In the genomic region with DNA sequence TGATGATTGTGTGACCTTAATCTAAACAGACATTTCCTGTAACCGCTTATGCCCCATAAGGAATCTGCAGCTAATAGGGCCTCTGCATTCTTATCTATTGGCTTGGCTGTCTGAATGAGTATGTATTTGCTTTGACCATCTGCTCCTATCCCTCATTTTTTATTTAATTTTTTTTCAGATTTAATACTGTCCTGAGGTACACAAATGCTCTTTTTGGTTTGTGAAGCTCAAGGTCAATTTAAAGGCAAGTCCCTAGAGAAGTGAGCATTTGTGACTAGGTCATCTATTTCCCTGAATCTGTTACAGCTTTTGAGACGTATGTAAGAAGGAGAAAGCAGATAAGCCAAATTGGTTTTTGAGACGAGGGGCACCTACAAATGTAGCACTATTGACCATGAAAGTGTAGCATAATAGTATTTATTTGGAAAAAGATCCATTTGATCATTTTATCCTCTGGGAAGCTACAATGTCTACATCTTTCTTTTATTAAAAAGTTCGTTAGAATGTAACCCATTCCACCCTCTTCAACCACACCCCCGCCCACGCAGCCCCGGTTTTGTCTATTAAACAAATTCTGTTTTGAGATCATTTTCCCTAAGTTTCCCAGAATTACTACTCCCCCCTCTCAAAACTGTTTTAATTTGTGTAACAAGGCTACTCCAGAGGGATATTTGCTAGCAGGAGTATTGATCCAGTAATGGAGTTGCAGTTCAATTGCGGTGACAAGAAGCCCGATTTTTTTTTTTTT, we compare ENCODE assay signal across 21 cellular contexts.
DNase-seq lines count a peak whose midpoint lies in the region; ATAC-seq, FAIRE-seq and TF ChIP-seq lines count a peak whose summit lies in the region.
"Had no signal": no experiment of that assay in that cellular context is flagged by ENCODE, and none has a peak within 500 bp of the region (broad histone marks: within the 10 kb centered on the region; RNA-seq: fewer than 3 reads in every experiment).

No MANE protein-coding gene starts in this region.

- CTCF ChIA-PET in activated CD4-positive, alpha-beta T cell treated with anti-CD3 and anti-CD28 coated beads for 36 hours (lab: Charles Lee): no interaction called here
- CTCF ChIA-PET in activated CD8-positive, alpha-beta T cell treated with anti-CD3 and anti-CD28 coated beads, Interleukin-2, amount 10 ng/mL, durations not matched to agents 7 days and 5 days (lab: Charles Lee): interaction anchor here (1.0 to 2.2 kb wide), 5 partner anchors 19 to 286 kb away, joined by 3 to 10 read pairs (median 5); no protein-coding TSS in a partner anchor

- H3K18ac ChIP-seq in mesenchymal stem cell (ENCODE audit: low read depth in 1 of 2, low read length in 2 of 2): no peak overlapping the region

- no peak overlapping the region for H4K91ac ChIP-seq in mesenchymal stem cell (ENCODE audit: low read length)

- H2BK15ac ChIP-seq in mesenchymal stem cell (ENCODE audit: low read depth, poor library complexity, severe bottlenecking): no peak overlapping the region

- H3K4me1 ChIP-seq in mesenchymal stem cell (ENCODE audit: control insufficient read depth, insufficient read depth, low read depth, low read length) (no peaks in the 10 kb centered on the region), left ventricle myocardium inferior (no peaks in the 10 kb centered on the region)
- H3K4me1 ChIP-seq: A549 had no signal

- H2AFZ ChIP-seq in mesenchymal stem cell (ENCODE audit: low read depth, low read length): no peak overlapping the region

- H4K8ac ChIP-seq in mesenchymal stem cell (ENCODE audit: low read length): no peak overlapping the region

- POLR2A ChIA-PET in activated CD4-positive, alpha-beta T cell treated with anti-CD3 and anti-CD28 coated beads for 36 hours (lab: Charles Lee): interaction anchor here (0.6 kb wide), 1 partner anchor 14 kb away, joined by 3 read pairs; no protein-coding TSS in a partner anchor
- POLR2A ChIA-PET in activated CD8-positive, alpha-beta T cell treated with anti-CD3 and anti-CD28 coated beads, Interleukin-2, amount 10 ng/mL, durations not matched to agents 7 days and 5 days (lab: Charles Lee): interaction anchor here (2.0 to 3.0 kb wide), 2 partner anchors 30 to 69 kb away, joined by 11 to 20 read pairs; partner anchors contain the start of gene HSPA13

- H3K27me3 ChIP-seq in mesenchymal stem cell (ENCODE audit: control insufficient read depth in 1 of 2, insufficient read depth in 1 of 2, low read length in 2 of 2): no peaks in the 10 kb centered on the region
- H3K27me3 ChIP-seq in left ventricle myocardium inferior (ENCODE audit: low read depth): no peaks in the 10 kb centered on the region
- H3K27me3 ChIP-seq: BLaER1 treated with 17β-estradiol and CSF1 and Interleukin-3, amounts not matched to agents 10 nM and 100 nM had no signal

- H3K79me1 ChIP-seq in mesenchymal stem cell (replicated peaks; ENCODE audit: low read length, poor library complexity, severe bottlenecking): no peaks in the 10 kb centered on the region

- H2BK5ac ChIP-seq in mesenchymal stem cell (ENCODE audit: low read depth, low read length, poor library complexity, severe bottlenecking): no peak overlapping the region

- H3K9ac ChIP-seq in mesenchymal stem cell (ENCODE audit: low read length): no peak overlapping the region
- H3K9ac ChIP-seq: BLaER1 treated with 17β-estradiol and CSF1 and Interleukin-3, amounts not matched to agents 10 nM and 100 nM had no signal

- no peak overlapping the region for H3K4me2 ChIP-seq in mesenchymal stem cell (ENCODE audit: low read length, poor library complexity, severe bottlenecking)
- H3K4me2 ChIP-seq: A549 had no signal

- intact Hi-C loops in activated CD4-positive, alpha-beta T cell treated with anti-CD3 and anti-CD28 coated beads for 36 hours (cut with DNase I, micrococcal nuclease): loop anchor here (2.0 kb wide), 4 partner anchors 29 to 285 kb away; no protein-coding TSS in a partner anchor
- intact Hi-C loops in left ventricle myocardium inferior (cut with micrococcal nuclease): no loop called here

- H3K4me3 ChIP-seq in mesenchymal stem cell (ENCODE audit: insufficient read depth in 1 of 2, low read depth in 1 of 2, low read length in 2 of 2) (no peak overlapping the region), left ventricle myocardium inferior (no peak overlapping the region)
- H3K4me3 ChIP-seq: A549; BLaER1 treated with 17β-estradiol and CSF1 and Interleukin-3, amounts not matched to agents 10 nM and 100 nM had no signal

- WGBS in mesenchymal stem cell: 96% methylated on average over 6 of the region's 9 CpGs

- H2AK5ac ChIP-seq in mesenchymal stem cell (ENCODE audit: low read length, severe bottlenecking): no peak overlapping the region

- H2BK120ac ChIP-seq in mesenchymal stem cell (ENCODE audit: low read depth, low read length): no peak overlapping the region

- H3K36me3 ChIP-seq in mesenchymal stem cell (ENCODE audit: control insufficient read depth in 1 of 2, insufficient read depth in 2 of 2, low read depth in 1 of 2, low read length in 2 of 2) (no peaks in the 10 kb centered on the region), left ventricle myocardium inferior (no peaks in the 10 kb centered on the region)
- H3K36me3 ChIP-seq: BLaER1 treated with 17β-estradiol and CSF1 and Interleukin-3, amounts not matched to agents 10 nM and 100 nM had no signal

- peak overlapping the region; percentile 58 for H3K27ac Mint-ChIP-seq in activated CD4-positive, alpha-beta T cell treated with anti-CD3 and anti-CD28 coated beads for 36 hours
- peak overlapping the region; percentile 1 for H3K27ac Mint-ChIP-seq in activated CD8-positive, alpha-beta T cell treated with anti-CD3 and anti-CD28 coated beads, Interleukin-2, amount 10 ng/mL, durations not matched to agents 7 days and 5 days
- H3K27ac Mint-ChIP-seq: endodermal cell had no signal

- no peak for TF ChIP-seq CTCF in left ventricle myocardium inferior (IDR thresholded peaks at IDR 0.05; ENCODE audit: borderline replicate concordance)

- H3K14ac ChIP-seq in mesenchymal stem cell (ENCODE audit: low read length in 2 of 2): no peak overlapping the region

- H3K27ac ChIP-seq in mesenchymal stem cell (ENCODE audit: low read length, poor library complexity, severe bottlenecking) (no peak overlapping the region), left ventricle myocardium inferior (replicated peaks) (no peak overlapping the region)
- H3K27ac ChIP-seq: A549; BLaER1 treated with 17β-estradiol and CSF1 and Interleukin-3, amounts not matched to agents 10 nM and 100 nM had no signal

- no peaks in the 10 kb centered on the region for H3K36me3 Mint-ChIP-seq in activated CD4-positive, alpha-beta T cell treated with anti-CD3 and anti-CD28 coated beads for 36 hours (ENCODE audit: low read depth)
- peaks cover 16% of the 10 kb centered on the region for H3K36me3 Mint-ChIP-seq in activated CD8-positive, alpha-beta T cell treated with anti-CD3 and anti-CD28 coated beads, Interleukin-2, amount 10 ng/mL, durations not matched to agents 7 days and 5 days (ENCODE audit: low read depth)

- H3K4me3 Mint-ChIP-seq in activated CD4-positive, alpha-beta T cell treated with anti-CD3 and anti-CD28 coated beads for 36 hours: no peak overlapping the region
- H3K4me3 Mint-ChIP-seq in activated CD8-positive, alpha-beta T cell treated with anti-CD3 and anti-CD28 coated beads, Interleukin-2, amount 10 ng/mL, durations not matched to agents 7 days and 5 days: no peak overlapping the region
- H3K4me3 Mint-ChIP-seq: endodermal cell had no signal

- H3K23ac ChIP-seq in mesenchymal stem cell (ENCODE audit: low read length in 2 of 2): no peak overlapping the region

- FAIRE-seq in GM19239 (lab: Jason Lieb, UNC): peak; percentile 23
- FAIRE-seq: A549 had no signal

- no peaks in the 10 kb centered on the region for H3K9me3 Mint-ChIP-seq in activated CD4-positive, alpha-beta T cell treated with anti-CD3 and anti-CD28 coated beads for 36 hours (ENCODE audit: low read depth)
- H3K9me3 Mint-ChIP-seq in activated CD8-positive, alpha-beta T cell treated with anti-CD3 and anti-CD28 coated beads, Interleukin-2, amount 10 ng/mL, durations not matched to agents 7 days and 5 days (ENCODE audit: insufficient read depth): peaks cover 4% of the 10 kb centered on the region
- H3K9me3 Mint-ChIP-seq: endodermal cell had no signal

- ATAC-seq in activated CD4-positive, alpha-beta T cell treated with anti-CD3 and anti-CD28 coated beads for 36 hours: no peak
- no peak for ATAC-seq in activated CD8-positive, alpha-beta T cell treated with anti-CD3 and anti-CD28 coated beads, Interleukin-2, amount 10 ng/mL, durations not matched to agents 7 days and 5 days
- ATAC-seq: A549; naive thymus-derived CD4-positive, alpha-beta T cell; Right ventricle myocardium inferior had no signal

- DNase-seq in activated CD4-positive, alpha-beta T cell treated with anti-CD3 and anti-CD28 coated beads for 36 hours: peak; percentile 36
- DNase-seq in activated CD4-positive, alpha-beta T cell treated with anti-CD3 and anti-CD28 coated beads, Interleukin-2, amount 50 U/mL, for 1 hour: no peak
- DNase-seq in GM19239 (ENCODE audit: insufficient read length, low spot score) (no peak), mesenchymal stem cell (peak; percentile 32), left ventricle myocardium inferior (no peak), medulla oblongata (ENCODE audit: extremely low spot score) (no peak), SKM-1 (lab: John Stamatoyannopoulos, UW; ENCODE audit: unreplicated experiment) (no peak)
- no peak for DNase-seq in activated CD8-positive, alpha-beta T cell treated with anti-CD3 and anti-CD28 coated beads, Interleukin-2, amount 10 ng/mL, durations not matched to agents 7 days and 5 days
- DNase-seq: activated CD4-positive, CD25-positive, alpha-beta regulatory T cell treated with anti-CD3 and anti-CD28 coated beads, Interleukin-2, amount 50 U/mL, for 72 hours; aorta; DMS153; endodermal cell; islet precursor cell; mammary epithelial cell; naive thymus-derived CD4-positive, alpha-beta T cell; NCI-H2107; NCI-H524; trophoblast cell had no signal

- H2BK12ac ChIP-seq in mesenchymal stem cell (ENCODE audit: low read length in 2 of 2): no peak overlapping the region

- H3K4me1 Mint-ChIP-seq in activated CD4-positive, alpha-beta T cell treated with anti-CD3 and anti-CD28 coated beads for 36 hours: peaks cover 37% of the 10 kb centered on the region
- H3K4me1 Mint-ChIP-seq in activated CD8-positive, alpha-beta T cell treated with anti-CD3 and anti-CD28 coated beads, Interleukin-2, amount 10 ng/mL, durations not matched to agents 7 days and 5 days (ENCODE audit: low read depth): peaks cover 57% of the 10 kb centered on the region

- H3K27me3 Mint-ChIP-seq in activated CD4-positive, alpha-beta T cell treated with anti-CD3 and anti-CD28 coated beads for 36 hours: no peaks in the 10 kb centered on the region
- no peaks in the 10 kb centered on the region for H3K27me3 Mint-ChIP-seq in activated CD8-positive, alpha-beta T cell treated with anti-CD3 and anti-CD28 coated beads, Interleukin-2, amount 10 ng/mL, durations not matched to agents 7 days and 5 days (ENCODE audit: low read depth)
- H3K27me3 Mint-ChIP-seq: naive thymus-derived CD4-positive, alpha-beta T cell had no signal

- no peaks in the 10 kb centered on the region for H3K9me3 ChIP-seq in mesenchymal stem cell (ENCODE audit: control insufficient read depth, low read length)
- H3K9me3 ChIP-seq in left ventricle myocardium inferior (replicated peaks): no peaks in the 10 kb centered on the region
- H3K9me3 ChIP-seq: A549; BLaER1 treated with 17β-estradiol and CSF1 and Interleukin-3, amounts not matched to agents 10 nM and 100 nM had no signal

- no peak overlapping the region for H3K4ac ChIP-seq in mesenchymal stem cell (ENCODE audit: low read depth in 1 of 2, low read length in 2 of 2)

Comparison
In these comparisons a context has a peak if more than half of its experiments do, and no peak if none do; other contexts are left out.
1. DNase-seq: peak in activated CD4-positive, alpha-beta T cell treated with anti-CD3 and anti-CD28 coated beads for 36 hours (single experiment) and mesenchymal stem cell (single experiment); none in activated CD4-positive, alpha-beta T cell treated with anti-CD3 and anti-CD28 coated beads, Interleukin-2, amount 50 U/mL, for 1 hour (single experiment), GM19239 (single experiment), activated CD8-positive, alpha-beta T cell treated with anti-CD3 and anti-CD28 coated beads, Interleukin-2, amount 10 ng/mL, durations not matched to agents 7 days and 5 days (single experiment), left ventricle myocardium inferior (single experiment), medulla oblongata (single experiment) and SKM-1 (single experiment).